In genomic region chr11:93198221-93198650, GRCh38 we compare ENCODE assay signal across 2 cellular contexts.
TF ChIP-seq lines count a peak whose summit lies in the region.

No MANE protein-coding gene starts in this region.

TF ChIP-seq in K562, 482 proteins besides CTCF, POLR2A, EP300 and RAD21:
- TF ChIP-seq ZNF280A (IDR thresholded peaks at IDR 0.05; ENCODE audit: low read depth, partially characterized antibody) (no peak), MIER1 (IDR thresholded peaks at IDR 0.05; ENCODE audit: low read depth) (0 out of 2 replicates have a peak, but pooled peaks have one; percentile 60), ZNF639 (CRISPR knock-in tag; conservative IDR thresholded peaks at IDR 0.05 in 1 of 2, IDR thresholded peaks at IDR 0.05 in 1 of 2) (no peak)

TF ChIP-seq in HepG2, 621 proteins besides CTCF, POLR2A, EP300 and RAD21:
- no peak for TF ChIP-seq ZNF746 (CRISPR knock-in tag; IDR thresholded peaks at IDR 0.05)
- peak in 1 of 2 experiments; percentile 61; a peak in 3 of 4 replicates for TF ChIP-seq REST (IDR thresholded peaks at IDR 0.05; ENCODE audit: borderline replicate concordance in 1 of 2, low read depth in 1 of 2, low read length in 2 of 2)
- peak; percentile 5; the same call in 1 of the 2 replicates for TF ChIP-seq SIX4 (CRISPR knock-in tag; IDR thresholded peaks at IDR 0.05)
- 0 out of 2 replicates have a peak, but pooled peaks have one; percentile 42 for TF ChIP-seq MIER2 (CRISPR knock-in tag; IDR thresholded peaks at IDR 0.05)
- no peak for TF ChIP-seq TARDBP (CRISPR knock-in tag; IDR thresholded peaks at IDR 0.05)
